Comparison of ENCODE assay signal across 24 cellular contexts in genomic region chr6:126077810-126078791, GRCh38.
DNase-seq lines count a peak whose midpoint lies in the region; TF ChIP-seq lines count a peak whose summit lies in the region.
"Had no signal": no experiment of that assay in that cellular context is flagged by ENCODE, and none has a peak within 500 bp of the region (broad histone marks: within the 10 kb centered on the region; RNA-seq: fewer than 3 reads in every experiment).

No MANE protein-coding gene starts in this region.

- H2BK120ac ChIP-seq in mesenchymal stem cell (ENCODE audit: low read depth, low read length): no peak overlapping the region

- WGBS in esophagus squamous epithelium, 2 donors: 72 to 94% methylated on average over 11 of the region's 11 CpGs
- 88% methylated on average over 9 of the region's 11 CpGs for WGBS in mesenchymal stem cell

- H3K27me3 ChIP-seq in esophagus squamous epithelium: no peaks in the 10 kb centered on the region
- no peaks in the 10 kb centered on the region for H3K27me3 ChIP-seq in mesenchymal stem cell (ENCODE audit: control insufficient read depth in 1 of 2, insufficient read depth in 1 of 2, low read length in 2 of 2)
- H3K27me3 ChIP-seq: heart right ventricle had no signal

- H3K36me3 ChIP-seq in esophagus squamous epithelium: no peaks in the 10 kb centered on the region
- no peaks in the 10 kb centered on the region for H3K36me3 ChIP-seq in mesenchymal stem cell (ENCODE audit: control insufficient read depth in 1 of 2, insufficient read depth in 2 of 2, low read depth in 1 of 2, low read length in 2 of 2)

- H2AFZ ChIP-seq in mesenchymal stem cell (ENCODE audit: low read depth, low read length): no peak overlapping the region
- H2AFZ ChIP-seq: parathyroid adenoma had no signal

- H3K27ac ChIP-seq in esophagus squamous epithelium (peak overlapping the region; percentile 6 to 70 (median 61)), mesenchymal stem cell (ENCODE audit: low read length, poor library complexity, severe bottlenecking) (no peak overlapping the region)
- H3K27ac ChIP-seq: C4-2B, heart right ventricle, KMS-11, parathyroid adenoma, RWPE1 had no signal

- H3K4ac ChIP-seq in mesenchymal stem cell (ENCODE audit: low read depth in 1 of 2, low read length in 2 of 2): no peak overlapping the region

- H3K9me3 ChIP-seq in esophagus squamous epithelium (no peaks in the 10 kb centered on the region), mesenchymal stem cell (ENCODE audit: control insufficient read depth, low read length) (no peaks in the 10 kb centered on the region)
- H3K9me3 ChIP-seq: heart right ventricle had no signal

- H3K9ac ChIP-seq in mesenchymal stem cell (ENCODE audit: low read length): peak overlapping the region; percentile 76
- H3K9ac ChIP-seq: KMS-11, parathyroid adenoma had no signal

- no peak overlapping the region for H2AK5ac ChIP-seq in mesenchymal stem cell (ENCODE audit: low read length, severe bottlenecking)

- TF ChIP-seq POLR2A in esophagus squamous epithelium (IDR thresholded peaks at IDR 0.05): no peak

- H3K4me1 ChIP-seq in esophagus squamous epithelium (peaks cover 0 to 18% (median 0%) of the 10 kb centered on the region in 3 donors), mesenchymal stem cell (ENCODE audit: control insufficient read depth, insufficient read depth, low read depth, low read length) (no peaks in the 10 kb centered on the region)
- H3K4me1 ChIP-seq: heart right ventricle had no signal

- H4K91ac ChIP-seq in mesenchymal stem cell (ENCODE audit: low read length): no peak overlapping the region

- H3K4me3 ChIP-seq in esophagus squamous epithelium (no peak overlapping the region), mesenchymal stem cell (ENCODE audit: insufficient read depth in 1 of 2, low read depth in 1 of 2, low read length in 2 of 2) (peak overlapping the region in 1 of 2 experiments; percentile 27)
- H3K4me3 ChIP-seq: heart right ventricle had no signal

- TF ChIP-seq CTCF in esophagus squamous epithelium (IDR thresholded peaks at IDR 0.05) (no peak), GM13977 (IDR thresholded peaks at IDR 0.05; ENCODE audit: extremely low read depth, insufficient read depth, missing control alignments) (no peak)

- H3K18ac ChIP-seq in mesenchymal stem cell (ENCODE audit: low read depth in 1 of 2, low read length in 2 of 2): no peak overlapping the region

- peak; percentile 47 for DNase-seq in AG08395 (ENCODE audit: low spot score)
- peak; percentile 44 for DNase-seq in HCEC 1CT
- DNase-seq in esophagus squamous epithelium (lab: John Stamatoyannopoulos, UW): no peak
- peak; percentile 21 for DNase-seq in mesenchymal stem cell
- no peak for DNase-seq in SKM-1 treated with dmso at 0.1 percent for 144 hours (lab: John Stamatoyannopoulos, UW; ENCODE audit: unreplicated experiment)
- DNase-seq in LoVo (ENCODE audit: low spot score): no peak
- DNase-seq in NK-92 treated with Interleukin-12 subunit alpha and Interleukin-12 subunit beta, amount 100 ng/mL, for 24 hours (lab: John Stamatoyannopoulos, UW): no peak
- DNase-seq in GM13977 (ENCODE audit: low spot score): no peak
- DNase-seq: 8988T; activated CD4-positive, alpha-beta T cell treated with anti-CD3 and anti-CD28 coated beads for 4 hours; activated gamma-delta T cell; amniotic stem cell; central memory CD4-positive, alpha-beta T cell; heart right ventricle; mammary epithelial cell; naive B cell; NCI-H1048; NCI-H2029; stimulated activated CD4-positive, alpha-beta T cell treated with anti-CD3 and anti-CD28 coated beads, Interleukin-2, amount 100 ng/mL, for 24 hours; stimulated activated naive CD8-positive, alpha-beta T cell treated with anti-CD3 and anti-CD28 coated beads, Interleukin-15, amount 100 ng/mL, for 72 hours had no signal

- no peak overlapping the region for H3K4me2 ChIP-seq in mesenchymal stem cell (ENCODE audit: low read length, poor library complexity, severe bottlenecking)
- H3K4me2 ChIP-seq: KMS-11 had no signal

- H3K23ac ChIP-seq in mesenchymal stem cell (ENCODE audit: low read length in 2 of 2): no peak overlapping the region

- H4K8ac ChIP-seq in mesenchymal stem cell (ENCODE audit: low read length): no peak overlapping the region

- H3K79me1 ChIP-seq in mesenchymal stem cell (replicated peaks; ENCODE audit: low read length, poor library complexity, severe bottlenecking): no peaks in the 10 kb centered on the region

- in situ Hi-C loops in GM13977 (cut with MboI; ENCODE audit: low pct_unique_long_range_greater_than_20kb, low sequenced_read_pairs, unreplicated experiment): no loop called here

- H2BK12ac ChIP-seq in mesenchymal stem cell (ENCODE audit: low read length in 2 of 2): no peak overlapping the region

- no peak overlapping the region for H3K14ac ChIP-seq in mesenchymal stem cell (ENCODE audit: low read length in 2 of 2)

- intact Hi-C loops in esophagus squamous epithelium (cut with DNase I): no loop called here

- no peak overlapping the region for H2BK15ac ChIP-seq in mesenchymal stem cell (ENCODE audit: low read depth, poor library complexity, severe bottlenecking)

- H2BK5ac ChIP-seq in mesenchymal stem cell (ENCODE audit: low read depth, low read length, poor library complexity, severe bottlenecking): no peak overlapping the region

Comparison
In these comparisons a context has a peak if more than half of its experiments do, and no peak if none do; other contexts are left out.
1. DNase-seq: peak in AG08395 (single experiment), HCEC 1CT (single experiment) and mesenchymal stem cell (single experiment); none in esophagus squamous epithelium (single experiment), SKM-1 treated with dmso at 0.1 percent for 144 hours (single experiment), LoVo (single experiment), NK-92 treated with Interleukin-12 subunit alpha and Interleukin-12 subunit beta, amount 100 ng/mL, for 24 hours (single experiment) and GM13977 (single experiment).